ENCODE assay signal across 14 cellular contexts in the genomic region with DNA sequence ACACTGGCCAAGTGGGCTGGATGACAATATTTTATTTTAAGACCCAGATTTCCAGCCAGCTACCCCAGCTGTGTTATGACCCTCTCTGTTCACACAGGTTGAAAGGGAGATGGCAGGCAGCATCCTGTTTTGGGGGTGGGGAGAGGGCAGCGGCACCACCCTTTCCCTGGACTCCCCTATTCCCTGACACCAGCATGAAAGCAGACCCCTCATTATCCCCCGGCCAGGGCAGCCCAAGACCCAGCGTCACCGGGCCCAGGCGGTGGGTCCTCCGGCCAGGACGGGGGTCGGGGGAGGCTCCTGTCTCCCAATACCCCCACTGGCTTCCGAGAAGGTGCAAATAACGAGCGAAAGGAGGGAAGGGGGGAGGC.
DNase-seq lines count a peak whose midpoint lies in the region; ATAC-seq and TF ChIP-seq lines count a peak whose summit lies in the region.
"Had no signal": no experiment of that assay in that cellular context is flagged by ENCODE, and none has a peak within 500 bp of the region (broad histone marks: within the 10 kb centered on the region; RNA-seq: fewer than 3 reads in every experiment).

No MANE protein-coding gene starts in this region.

- H3K9ac ChIP-seq in skeletal muscle tissue (ENCODE audit: low read depth in 1 of 3, low read length in 3 of 3), result peak overlapping the region in 1 of 3 donors; percentile 50

- TF ChIP-seq CTCF in AG09309 (IDR thresholded peaks at IDR 0.05; ENCODE audit: control insufficient read depth, insufficient read depth, low read depth, low read length, missing control alignments) (no peak), GM13977 (IDR thresholded peaks at IDR 0.05; ENCODE audit: extremely low read depth, insufficient read depth, missing control alignments) (no peak)

- CTCF ChIA-PET in activated CD8-positive, alpha-beta memory T cell treated with anti-CD3 and anti-CD28 coated beads, Interleukin-2, amount 10 ng/mL, durations not matched to agents 7 days and 5 days (lab: Charles Lee), result interaction anchor here (1.0 kb wide), 1 partner anchor 266 kb away, joined by 3 read pairs; no protein-coding TSS in a partner anchor

- DNase-seq in AG09309 (ENCODE audit: low read depth) (no peak), GM13977 (ENCODE audit: low spot score) (no peak), nucleus accumbens (lab: John Stamatoyannopoulos, UW) (no peak)
- peak; percentile 27 for DNase-seq in activated CD8-positive, alpha-beta memory T cell treated with anti-CD3 and anti-CD28 coated beads, Interleukin-2, amount 10 ng/mL, durations not matched to agents 7 days and 5 days
- DNase-seq in stimulated activated naive B cell treated with anti-CD40 and anti-IgM and Interleukin-4, amounts not matched to agents 10 μg/mL and 1 μg/mL and 100 μg/mL, for 72 hours, result no peak
- DNase-seq: MM.1S, NCI-H524, substantia nigra had no signal

- H3K4me1 Mint-ChIP-seq in activated CD8-positive, alpha-beta memory T cell treated with anti-CD3 and anti-CD28 coated beads, Interleukin-2, amount 10 ng/mL, durations not matched to agents 7 days and 5 days, result peaks cover 8% of the 10 kb centered on the region
- H3K4me1 Mint-ChIP-seq in stimulated activated naive B cell treated with anti-CD40 and anti-IgM and Interleukin-4, amounts not matched to agents 10 μg/mL and 1 μg/mL and 100 μg/mL, for 72 hours, result peaks cover 54 to 77% of the 10 kb centered on the region in 2 donors

- H3K27me3 ChIP-seq in layer of hippocampus (ENCODE audit: control insufficient read depth, insufficient read depth, low read length) (peaks cover 3% of the 10 kb centered on the region), skeletal muscle tissue (ENCODE audit: control insufficient read depth in 3 of 3, insufficient read depth in 3 of 3, low read length in 3 of 3) (no peaks in the 10 kb centered on the region)

- H3K36me3 ChIP-seq in skeletal muscle tissue (ENCODE audit: control insufficient read depth in 3 of 3, insufficient read depth in 3 of 3, low read length in 3 of 3), result no peaks in the 10 kb centered on the region
- H3K36me3 ChIP-seq: neutrophil had no signal

- no peaks in the 10 kb centered on the region for H3K9me3 Mint-ChIP-seq in activated CD8-positive, alpha-beta memory T cell treated with anti-CD3 and anti-CD28 coated beads, Interleukin-2, amount 10 ng/mL, durations not matched to agents 7 days and 5 days (ENCODE audit: low read depth)
- H3K9me3 Mint-ChIP-seq in stimulated activated naive B cell treated with anti-CD40 and anti-IgM and Interleukin-4, amounts not matched to agents 10 μg/mL and 1 μg/mL and 100 μg/mL, for 72 hours, result no peaks in the 10 kb centered on the region

- peak overlapping the region; percentile 43 for H3K27ac ChIP-seq in layer of hippocampus (ENCODE audit: low read depth, low read length)
- peak overlapping the region; percentile 69 for H3K27ac ChIP-seq in skeletal muscle tissue (ENCODE audit: low read depth, low read length)
- H3K27ac ChIP-seq: epithelial cell of prostate, HL-60, neutrophil had no signal

- no peak for ATAC-seq in activated CD8-positive, alpha-beta memory T cell treated with anti-CD3 and anti-CD28 coated beads, Interleukin-2, amount 10 ng/mL, durations not matched to agents 7 days and 5 days
- no peak for ATAC-seq in HG03571 (IDR thresholded peaks at IDR 0.05; ENCODE audit: unreplicated experiment)
- ATAC-seq in stimulated activated naive B cell treated with anti-CD40 and anti-IgM and Interleukin-4, amounts not matched to agents 10 μg/mL and 1 μg/mL and 100 μg/mL, for 72 hours (replicated peaks), result no peak

- H3K27ac Mint-ChIP-seq in activated CD8-positive, alpha-beta memory T cell treated with anti-CD3 and anti-CD28 coated beads, Interleukin-2, amount 10 ng/mL, durations not matched to agents 7 days and 5 days, result no peak overlapping the region
- no peak overlapping the region for H3K27ac Mint-ChIP-seq in stimulated activated naive B cell treated with anti-CD40 and anti-IgM and Interleukin-4, amounts not matched to agents 10 μg/mL and 1 μg/mL and 100 μg/mL, for 72 hours

- peak overlapping the region; percentile 10; the same call in 1 of the 2 replicates for H3K4me3 ChIP-seq in AG09309 (ENCODE audit: control insufficient read depth, low read depth, low read length)
- no peak overlapping the region for H3K4me3 ChIP-seq in skeletal muscle tissue (ENCODE audit: low read length in 3 of 3)

- H3K4me3 Mint-ChIP-seq in activated CD8-positive, alpha-beta memory T cell treated with anti-CD3 and anti-CD28 coated beads, Interleukin-2, amount 10 ng/mL, durations not matched to agents 7 days and 5 days, result peak overlapping the region; percentile 27
- H3K4me3 Mint-ChIP-seq in stimulated activated naive B cell treated with anti-CD40 and anti-IgM and Interleukin-4, amounts not matched to agents 10 μg/mL and 1 μg/mL and 100 μg/mL, for 72 hours, result no peak overlapping the region

- in situ Hi-C loops in GM13977 (cut with MboI; ENCODE audit: low pct_unique_long_range_greater_than_20kb, low sequenced_read_pairs, unreplicated experiment), result no loop called here

- peaks cover 37% of the 10 kb centered on the region for H3K27me3 Mint-ChIP-seq in activated CD8-positive, alpha-beta memory T cell treated with anti-CD3 and anti-CD28 coated beads, Interleukin-2, amount 10 ng/mL, durations not matched to agents 7 days and 5 days
- H3K27me3 Mint-ChIP-seq in stimulated activated naive B cell treated with anti-CD40 and anti-IgM and Interleukin-4, amounts not matched to agents 10 μg/mL and 1 μg/mL and 100 μg/mL, for 72 hours, result no peaks in the 10 kb centered on the region

- H3K4me1 ChIP-seq in skeletal muscle tissue (ENCODE audit: control insufficient read depth in 3 of 3, insufficient read depth in 3 of 3, low read length in 3 of 3), result peaks cover 50 to 70% (median 61%) of the 10 kb centered on the region in 3 donors

- H3K36me3 Mint-ChIP-seq in activated CD8-positive, alpha-beta memory T cell treated with anti-CD3 and anti-CD28 coated beads, Interleukin-2, amount 10 ng/mL, durations not matched to agents 7 days and 5 days, result no peaks in the 10 kb centered on the region
- H3K36me3 Mint-ChIP-seq in stimulated activated naive B cell treated with anti-CD40 and anti-IgM and Interleukin-4, amounts not matched to agents 10 μg/mL and 1 μg/mL and 100 μg/mL, for 72 hours, result no peaks in the 10 kb centered on the region

- no peaks in the 10 kb centered on the region for H3K9me3 ChIP-seq in skeletal muscle tissue (ENCODE audit: control insufficient read depth in 3 of 3, low read length in 3 of 3)
- H3K9me3 ChIP-seq: neutrophil had no signal
